15 cellular contexts compared by ENCODE assay signal in genomic region chr3:15032650-15033049, GRCh38. TPM values are rescaled to one million over a fixed set of nuclear protein-coding genes. Genes with fewer than 3 reads are reported as not detected.
A peak's percentile ranks its signal among the peaks of the same experiment; 100 is the strongest.
DNase-seq lines count a peak whose midpoint lies in the region; ATAC-seq and TF ChIP-seq lines count a peak whose summit lies in the region.
"Had no signal": no experiment of that assay in that cellular context is flagged by ENCODE, and none has a peak within 500 bp of the region (broad histone marks: within the 10 kb centered on the region; RNA-seq: fewer than 3 reads in every experiment).

No MANE protein-coding gene starts in this region.

- CTCF ChIA-PET in CD4-positive, alpha-beta memory T cell (lab: Charles Lee; ENCODE audit: partially characterized antibody) = no interaction called here

- no peak overlapping the region for H3K27ac ChIP-seq in CD4-positive, CD25-positive, alpha-beta regulatory T cell (ENCODE audit: insufficient read depth, low read length, poor library complexity, severe bottlenecking)
- no peak overlapping the region for H3K27ac ChIP-seq in CD4-positive, alpha-beta memory T cell (ENCODE audit: low read depth, low read length)
- H3K27ac ChIP-seq: A549, C4-2B had no signal

- H3K4me1 ChIP-seq in CD4-positive, CD25-positive, alpha-beta regulatory T cell (ENCODE audit: control insufficient read depth, insufficient read depth, low read length, poor library complexity, severe bottlenecking) = no peaks in the 10 kb centered on the region
- H3K4me1 ChIP-seq in CD4-positive, alpha-beta memory T cell (ENCODE audit: insufficient read depth, low read length) = no peaks in the 10 kb centered on the region
- H3K4me1 ChIP-seq: A549, BE2C had no signal

- no peaks in the 10 kb centered on the region for H3K9me3 Mint-ChIP-seq in CD4-positive, CD25-positive, alpha-beta regulatory T cell
- H3K9me3 Mint-ChIP-seq in CD4-positive, alpha-beta memory T cell = no peaks in the 10 kb centered on the region
- no peaks in the 10 kb centered on the region for H3K9me3 Mint-ChIP-seq in activated CD4-positive, alpha-beta T cell treated with anti-CD3 and anti-CD28 coated beads, Interleukin-2, amount 10 ng/mL, durations not matched to agents 24 days and 14 days
- H3K9me3 Mint-ChIP-seq: H9 had no signal

- DNase-seq in CD4-positive, CD25-positive, alpha-beta regulatory T cell = no peak
- DNase-seq in CD4-positive, alpha-beta memory T cell = no peak
- DNase-seq in T-helper 17 cell (no peak), fibroblast of mammary gland (ENCODE audit: low read depth) (peak; percentile 32), SK-N-DZ (ENCODE audit: low spot score) (no peak), RKO (ENCODE audit: low spot score) (no peak), NCI-H1694 treated with DMSO at 0.1 percent for 48 hours (lab: John Stamatoyannopoulos, UW) (no peak)
- DNase-seq in activated CD4-positive, alpha-beta T cell treated with anti-CD3 and anti-CD28 coated beads, Interleukin-2, amount 10 ng/mL, durations not matched to agents 24 days and 14 days = no peak
- DNase-seq: BE2C, DMS79, GOT3, H9 had no signal

- POLR2A ChIA-PET in CD4-positive, alpha-beta memory T cell (lab: Charles Lee; ENCODE audit: partially characterized antibody) = no interaction called here

- no peak for TF ChIP-seq CTCF in fibroblast of mammary gland (conservative IDR thresholded peaks at IDR 0.05; ENCODE audit: control insufficient read depth, insufficient read depth, low read depth, low read length)

- ATAC-seq in CD4-positive, CD25-positive, alpha-beta regulatory T cell (ENCODE audit: low read depth in 2 of 2) = no peak
- ATAC-seq in T-helper 17 cell = no peak
- ATAC-seq: A549, HepG2 had no signal

- no peaks in the 10 kb centered on the region for H3K9me3 ChIP-seq in CD4-positive, CD25-positive, alpha-beta regulatory T cell (ENCODE audit: control insufficient read depth in 2 of 2, low read length in 2 of 2)
- no peaks in the 10 kb centered on the region for H3K9me3 ChIP-seq in CD4-positive, alpha-beta memory T cell (ENCODE audit: control insufficient read depth in 1 of 2, low read length in 2 of 2)
- no peaks in the 10 kb centered on the region for H3K9me3 ChIP-seq in T-helper 17 cell (ENCODE audit: control insufficient read depth, low read length, poor library complexity, severe bottlenecking)
- H3K9me3 ChIP-seq: A549, BE2C had no signal

- H3K4me3 ChIP-seq in CD4-positive, CD25-positive, alpha-beta regulatory T cell (ENCODE audit: low read depth, low read length) = no peak overlapping the region
- H3K4me3 ChIP-seq in CD4-positive, alpha-beta memory T cell (ENCODE audit: low read length in 2 of 2) = no peak overlapping the region
- no peak overlapping the region for H3K4me3 ChIP-seq in fibroblast of mammary gland (ENCODE audit: control insufficient read depth, low read depth, low read length)
- H3K4me3 ChIP-seq: A549 had no signal

- H3K27me3 Mint-ChIP-seq in CD4-positive, CD25-positive, alpha-beta regulatory T cell = no peaks in the 10 kb centered on the region
- no peaks in the 10 kb centered on the region for H3K27me3 Mint-ChIP-seq in CD4-positive, alpha-beta memory T cell
- no peaks in the 10 kb centered on the region for H3K27me3 Mint-ChIP-seq in T-helper 17 cell
- H3K27me3 Mint-ChIP-seq in activated CD4-positive, alpha-beta T cell treated with anti-CD3 and anti-CD28 coated beads, Interleukin-2, amount 10 ng/mL, durations not matched to agents 24 days and 14 days = no peaks in the 10 kb centered on the region

- no peaks in the 10 kb centered on the region for H3K27me3 ChIP-seq in CD4-positive, CD25-positive, alpha-beta regulatory T cell (ENCODE audit: control insufficient read depth, insufficient read depth, low read length)
- H3K27me3 ChIP-seq in CD4-positive, alpha-beta memory T cell (ENCODE audit: insufficient read depth, low read length) = no peaks in the 10 kb centered on the region
- H3K27me3 ChIP-seq: BE2C had no signal

- peak overlapping the region in 2 of 3 donors; percentile 24 to 54 for H3K27ac Mint-ChIP-seq in CD4-positive, CD25-positive, alpha-beta regulatory T cell
- peak overlapping the region in 4 of 7 donors; percentile 41 to 83 (median 66) for H3K27ac Mint-ChIP-seq in CD4-positive, alpha-beta memory T cell
- H3K27ac Mint-ChIP-seq in T-helper 17 cell = peak overlapping the region; percentile 27
- no peak overlapping the region for H3K27ac Mint-ChIP-seq in activated CD4-positive, alpha-beta T cell treated with anti-CD3 and anti-CD28 coated beads, Interleukin-2, amount 10 ng/mL, durations not matched to agents 24 days and 14 days
- H3K27ac Mint-ChIP-seq: H9 had no signal

- intact Hi-C loops in CD4-positive, alpha-beta memory T cell (cut with micrococcal nuclease) = no loop called here
- intact Hi-C loops in activated CD4-positive, alpha-beta T cell treated with anti-CD3 and anti-CD28 coated beads, Interleukin-2, amount 10 ng/mL, durations not matched to agents 24 days and 14 days (cut with micrococcal nuclease) = no loop called here

- H3K4me3 Mint-ChIP-seq in CD4-positive, CD25-positive, alpha-beta regulatory T cell = no peak overlapping the region
- H3K4me3 Mint-ChIP-seq in CD4-positive, alpha-beta memory T cell = no peak overlapping the region
- H3K4me3 Mint-ChIP-seq in T-helper 17 cell = peak overlapping the region; percentile 19
- H3K4me3 Mint-ChIP-seq in activated CD4-positive, alpha-beta T cell treated with anti-CD3 and anti-CD28 coated beads, Interleukin-2, amount 10 ng/mL, durations not matched to agents 24 days and 14 days = no peak overlapping the region
- H3K4me3 Mint-ChIP-seq: H9 had no signal

- peaks cover 34% of the 10 kb centered on the region for H3K36me3 Mint-ChIP-seq in CD4-positive, CD25-positive, alpha-beta regulatory T cell
- peaks cover 50 to 86% of the 10 kb centered on the region in 2 donors for H3K36me3 Mint-ChIP-seq in CD4-positive, alpha-beta memory T cell
- peaks cover 6% of the 10 kb centered on the region for H3K36me3 Mint-ChIP-seq in T-helper 17 cell (ENCODE audit: low read depth)
- peaks cover 54% of the 10 kb centered on the region for H3K36me3 Mint-ChIP-seq in activated CD4-positive, alpha-beta T cell treated with anti-CD3 and anti-CD28 coated beads, Interleukin-2, amount 10 ng/mL, durations not matched to agents 24 days and 14 days (ENCODE audit: low read depth)

- H3K4me1 Mint-ChIP-seq in CD4-positive, CD25-positive, alpha-beta regulatory T cell = no peaks in the 10 kb centered on the region
- no peaks in the 10 kb centered on the region for H3K4me1 Mint-ChIP-seq in CD4-positive, alpha-beta memory T cell
- H3K4me1 Mint-ChIP-seq in T-helper 17 cell = peaks cover 2% of the 10 kb centered on the region
- no peaks in the 10 kb centered on the region for H3K4me1 Mint-ChIP-seq in activated CD4-positive, alpha-beta T cell treated with anti-CD3 and anti-CD28 coated beads, Interleukin-2, amount 10 ng/mL, durations not matched to agents 24 days and 14 days
- H3K4me1 Mint-ChIP-seq: H9 had no signal

- peaks cover 88% of the 10 kb centered on the region for H3K36me3 ChIP-seq in CD4-positive, CD25-positive, alpha-beta regulatory T cell (ENCODE audit: control insufficient read depth, insufficient read depth, low read length)
- peaks cover 67% of the 10 kb centered on the region for H3K36me3 ChIP-seq in CD4-positive, alpha-beta memory T cell (ENCODE audit: insufficient read depth, low read length)

RNA-seq across cellular contexts. Expression of gene MRPS25, which starts 32.5 kb away (rescaled TPM):
- 48.0 TPM for total RNA-seq in CD4-positive, CD25-positive, alpha-beta regulatory T cell
- 10 to 100 TPM; 14.7 to 20.2 (median 16.6) TPM for polyA plus RNA-seq in CD4-positive, CD25-positive, alpha-beta regulatory T cell
- 10 to 100 TPM; 77.1 to 80.3 TPM for total RNA-seq in CD4-positive, alpha-beta memory T cell
- polyA plus RNA-seq in CD4-positive, alpha-beta memory T cell = 10 to 100 TPM; 15.1 to 22.8 TPM
- 10 to 100 TPM; 47.4 to 50.5 TPM for total RNA-seq in T-helper 17 cell
- total RNA-seq in activated CD4-positive, alpha-beta T cell treated with anti-CD3 and anti-CD28 coated beads, Interleukin-2, amount 10 ng/mL, durations not matched to agents 24 days and 14 days = 103 and 114 TPM in 2 replicates
- 68.5 and 74.3 TPM in 2 replicates for polyA plus RNA-seq in SK-N-DZ (2014; cell fraction: cytosol; rRNA removed)
- 130 and 216 TPM in 2 replicates for polyA plus RNA-seq in SK-N-DZ (2014; cell fraction: nucleus; rRNA removed)
